3 cellular contexts compared by ENCODE assay signal in genomic region chr1:16521679-16522078, GRCh38. TPM values are rescaled to one million over a fixed set of nuclear protein-coding genes. Genes with fewer than 3 reads are reported as not detected.
"Had no signal": no experiment of that assay in that cellular context is flagged by ENCODE, and none has a peak within 500 bp of the region (broad histone marks: within the 10 kb centered on the region; RNA-seq: fewer than 3 reads in every experiment).

No MANE protein-coding gene starts in this region.

RNA-seq across cellular contexts. Expression of gene RNU1-1, which starts 7.6 kb away (rescaled TPM):
- total RNA-seq: GM23248, HT1080 had no signal
- polyA plus RNA-seq: GM23248, IMR-90 had no signal
